Comparison of ENCODE assay signal across 19 cellular contexts in genomic region chr11:83538286-83538685, GRCh38.
DNase-seq lines count a peak whose midpoint lies in the region; ATAC-seq and TF ChIP-seq lines count a peak whose summit lies in the region.
"Had no signal": no experiment of that assay in that cellular context is flagged by ENCODE, and none has a peak within 500 bp of the region (broad histone marks: within the 10 kb centered on the region; RNA-seq: fewer than 3 reads in every experiment).

No MANE protein-coding gene starts in this region.

- intact Hi-C loops in esophagus muscularis mucosa (cut with DNase I), result no loop called here

- H3K27ac ChIP-seq in esophagus muscularis mucosa (replicated peaks in 1 of 4), result no peak overlapping the region
- H3K27ac ChIP-seq: BLaER1 treated with 17β-estradiol and CSF1 and Interleukin-3, amounts not matched to agents 10 nM and 100 nM; C4-2B had no signal

- ATAC-seq in activated T-helper 17 cell treated with anti-CD3 and anti-CD28 coated beads, Interleukin-2, amount 50 U/mL, for 72 hours (replicated peaks), result no peak
- ATAC-seq: CD8-positive, alpha-beta T cell; GM12878 had no signal

- no peaks in the 10 kb centered on the region for H3K36me3 ChIP-seq in esophagus muscularis mucosa
- H3K36me3 ChIP-seq: BLaER1 treated with 17β-estradiol and CSF1 and Interleukin-3, amounts not matched to agents 10 nM and 100 nM had no signal

- H3K4me3 Mint-ChIP-seq in activated T-helper 17 cell treated with anti-CD3 and anti-CD28 coated beads, Interleukin-2, amount 50 U/mL, for 72 hours, result no peak overlapping the region
- H3K4me3 Mint-ChIP-seq: B cell; CD4-positive, alpha-beta T cell; CD8-positive, alpha-beta T cell had no signal

- TF ChIP-seq POLR2A in esophagus muscularis mucosa (IDR thresholded peaks at IDR 0.05; ENCODE audit: low read depth), result no peak

- no peaks in the 10 kb centered on the region for H3K9me3 ChIP-seq in esophagus muscularis mucosa
- H3K9me3 ChIP-seq: BLaER1 treated with 17β-estradiol and CSF1 and Interleukin-3, amounts not matched to agents 10 nM and 100 nM; Caco-2 had no signal

- H3K27me3 ChIP-seq in esophagus muscularis mucosa, result no peaks in the 10 kb centered on the region
- H3K27me3 ChIP-seq: BLaER1 treated with 17β-estradiol and CSF1 and Interleukin-3, amounts not matched to agents 10 nM and 100 nM had no signal

- DNase-seq in G401 (ENCODE audit: low spot score) (peak; percentile 76), NCI-H446 treated with DMSO at 0.1 percent for 48 hours (lab: John Stamatoyannopoulos, UW) (peak; percentile 45), cerebellum (ENCODE audit: low spot score) (peak; percentile 36), esophagus muscularis mucosa (ENCODE audit: extremely low spot score) (peak; percentile 60), T-helper 2 cell (no peak), NCI-H524 (lab: John Stamatoyannopoulos, UW) (no peak)
- DNase-seq: 8988T; AML-193; Caco-2; Calu3; CD4-positive, alpha-beta T cell; CD8-positive, alpha-beta T cell; DMS79 treated with DMSO at 0.1 percent for 48 hours; GDM1 had no signal

- TF ChIP-seq CTCF in esophagus muscularis mucosa (IDR thresholded peaks at IDR 0.05), result no peak

- 94% methylated on average over 1 of the region's 1 CpG for WGBS in esophagus muscularis mucosa

- H3K9me3 Mint-ChIP-seq in activated T-helper 17 cell treated with anti-CD3 and anti-CD28 coated beads, Interleukin-2, amount 50 U/mL, for 72 hours, result no peaks in the 10 kb centered on the region
- H3K9me3 Mint-ChIP-seq: CD4-positive, alpha-beta T cell; CD8-positive, alpha-beta T cell had no signal

- peaks cover 5% of the 10 kb centered on the region for H3K27me3 Mint-ChIP-seq in activated T-helper 17 cell treated with anti-CD3 and anti-CD28 coated beads, Interleukin-2, amount 50 U/mL, for 72 hours
- H3K27me3 Mint-ChIP-seq: CD4-positive, alpha-beta T cell had no signal

- H3K4me1 ChIP-seq in esophagus muscularis mucosa, result peaks cover 0 to 16% (median 13%) of the 10 kb centered on the region in 4 donors
- H3K4me1 ChIP-seq: BLaER1 treated with 17β-estradiol and CSF1 and Interleukin-3, amounts not matched to agents 10 nM and 100 nM; Caco-2 had no signal

- no peak overlapping the region for H3K4me3 ChIP-seq in esophagus muscularis mucosa
- H3K4me3 ChIP-seq: BLaER1 treated with 17β-estradiol and CSF1 and Interleukin-3, amounts not matched to agents 10 nM and 100 nM; GM12878 had no signal

- no peak overlapping the region for H3K27ac Mint-ChIP-seq in activated T-helper 17 cell treated with anti-CD3 and anti-CD28 coated beads, Interleukin-2, amount 50 U/mL, for 72 hours
- H3K27ac Mint-ChIP-seq: B cell; CD4-positive, alpha-beta T cell; CD8-positive, alpha-beta T cell had no signal

- in situ Hi-C loops in G401 (cut with HindIII; ENCODE audit: low sequenced_read_pairs), result no loop called here

- TF ChIP-seq EP300 in esophagus muscularis mucosa (IDR thresholded peaks at IDR 0.05), result no peak

- H3K4me1 Mint-ChIP-seq in activated T-helper 17 cell treated with anti-CD3 and anti-CD28 coated beads, Interleukin-2, amount 50 U/mL, for 72 hours, result no peaks in the 10 kb centered on the region
- H3K4me1 Mint-ChIP-seq: B cell had no signal

- H3K36me3 Mint-ChIP-seq in activated T-helper 17 cell treated with anti-CD3 and anti-CD28 coated beads, Interleukin-2, amount 50 U/mL, for 72 hours (ENCODE audit: low read depth), result no peaks in the 10 kb centered on the region
- H3K36me3 Mint-ChIP-seq: CD8-positive, alpha-beta T cell had no signal

Comparison
In these comparisons a context has a peak if more than half of its experiments do, and no peak if none do; other contexts are left out.
1. DNase-seq: peak in G401 (single experiment), NCI-H446 treated with DMSO at 0.1 percent for 48 hours (single experiment), cerebellum (single experiment) and esophagus muscularis mucosa (single experiment); none in T-helper 2 cell (0 of 5) and NCI-H524 (0 of 2).